17 cellular contexts compared by ENCODE assay signal in the genomic region with DNA sequence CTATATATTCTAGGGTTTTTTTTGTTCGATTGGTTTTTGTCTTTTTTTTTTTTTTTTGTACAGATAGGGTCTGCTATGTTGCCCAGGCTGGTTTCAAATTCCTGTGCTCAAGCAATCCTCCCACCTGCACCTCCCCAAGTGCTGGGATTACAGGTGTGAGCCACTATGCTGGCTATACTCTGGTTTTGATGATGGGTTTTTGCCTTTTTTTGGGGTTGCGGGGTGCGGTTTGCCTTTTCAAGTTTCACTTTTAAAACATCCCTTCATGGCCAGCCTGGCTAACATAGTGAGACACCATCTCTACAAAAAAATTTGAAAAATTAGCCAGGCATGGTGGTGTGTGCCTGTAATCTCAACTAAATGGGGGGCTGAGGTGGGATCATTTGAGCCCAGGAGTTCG. TPM values are rescaled to one million over a fixed set of nuclear protein-coding genes. Genes with fewer than 3 reads are reported as not detected.
DNase-seq lines count a peak whose midpoint lies in the region; ATAC-seq, FAIRE-seq and TF ChIP-seq lines count a peak whose summit lies in the region.
"Had no signal": no experiment of that assay in that cellular context is flagged by ENCODE, and none has a peak within 500 bp of the region (broad histone marks: within the 10 kb centered on the region; RNA-seq: fewer than 3 reads in every experiment).

No MANE protein-coding gene starts in this region.

- H3K27ac Mint-ChIP-seq in activated T-cell treated with anti-CD3 and anti-CD28 coated beads, Interleukin-2, amount 50 U/mL, for 72 hours, result no peak overlapping the region
- peak overlapping the region; percentile 27 for H3K27ac Mint-ChIP-seq in chondrocyte (ENCODE audit: unreplicated experiment)

- no peak overlapping the region for H3K4me3 ChIP-seq in PC-9

- peaks cover 10% of the 10 kb centered on the region for H3F3A ChIP-seq in PC-9 (ENCODE audit: insufficient read depth, low read depth)

- POLR2A ChIA-PET in PC-9 (lab: Charles Lee; ENCODE audit: unreplicated experiment), result no interaction called here

- CTCF ChIA-PET in PC-9 (lab: Charles Lee), result no interaction called here

- BruUV-seq in PC-9 (replicated peaks; lab: Mats Ljungman, UMichigan), result no TSS peak

- H3K9me3 Mint-ChIP-seq in activated T-cell treated with anti-CD3 and anti-CD28 coated beads, Interleukin-2, amount 50 U/mL, for 72 hours, result no peaks in the 10 kb centered on the region
- no peaks in the 10 kb centered on the region for H3K9me3 Mint-ChIP-seq in chondrocyte (ENCODE audit: low read depth)

- ATAC-seq in activated T-cell treated with anti-CD3 and anti-CD28 coated beads, Interleukin-2, amount 50 U/mL, for 72 hours (replicated peaks in 1 of 2), result peak; percentile 19 to 22
- no peak for ATAC-seq in GM18517 (IDR thresholded peaks at IDR 0.05; ENCODE audit: unreplicated experiment)

- intact Hi-C loops in PC-9 (cut with micrococcal nuclease; ENCODE audit: unreplicated experiment), result no loop called here

- no peaks in the 10 kb centered on the region for H3K27me3 ChIP-seq in PC-9 (ENCODE audit: insufficient read depth, low read depth)

- no peaks in the 10 kb centered on the region for H3K27me3 Mint-ChIP-seq in activated T-cell treated with anti-CD3 and anti-CD28 coated beads, Interleukin-2, amount 50 U/mL, for 72 hours (ENCODE audit: low read depth)
- no peaks in the 10 kb centered on the region for H3K27me3 Mint-ChIP-seq in chondrocyte (ENCODE audit: low read depth)

- no peak overlapping the region for H3K4me2 ChIP-seq in PC-9

- H3K36me3 Mint-ChIP-seq in activated T-cell treated with anti-CD3 and anti-CD28 coated beads, Interleukin-2, amount 50 U/mL, for 72 hours (ENCODE audit: insufficient read depth in 2 of 2), result peaks cover 0 to 3% of the 10 kb centered on the region in 2 donors
- H3K36me3 Mint-ChIP-seq in chondrocyte (ENCODE audit: low read depth), result peaks cover 1% of the 10 kb centered on the region

- peaks cover 97% of the 10 kb centered on the region for H3K79me2 ChIP-seq in PC-9 (ENCODE audit: low read depth)

- no peak overlapping the region for H3K4me3 Mint-ChIP-seq in activated T-cell treated with anti-CD3 and anti-CD28 coated beads, Interleukin-2, amount 50 U/mL, for 72 hours
- H3K4me3 Mint-ChIP-seq in chondrocyte (ENCODE audit: unreplicated experiment), result no peak overlapping the region

- no peak overlapping the region for H3K27ac ChIP-seq in PC-9

- H3K9me3 ChIP-seq in PC-9 (ENCODE audit: insufficient read depth, low read depth), result no peaks in the 10 kb centered on the region

- no peak for TF ChIP-seq CTCF in chondrocyte (IDR thresholded peaks at IDR 0.05)
- TF ChIP-seq CTCF in PC-9 (conservative IDR thresholded peaks at IDR 0.05), result no peak

- H2AFZ ChIP-seq in PC-9, result no peak overlapping the region

- no peaks in the 10 kb centered on the region for H3K9me2 ChIP-seq in PC-9 (ENCODE audit: insufficient read depth)

- no peak for FAIRE-seq in urothelium cell line (lab: Jason Lieb, UNC)
- FAIRE-seq: GM19239, H1 had no signal

- peaks cover 41% of the 10 kb centered on the region for H3K4me1 Mint-ChIP-seq in activated T-cell treated with anti-CD3 and anti-CD28 coated beads, Interleukin-2, amount 50 U/mL, for 72 hours (ENCODE audit: low read depth)
- peaks cover 42% of the 10 kb centered on the region for H3K4me1 Mint-ChIP-seq in chondrocyte (ENCODE audit: low read depth)

- H4K20me1 ChIP-seq in PC-9 (ENCODE audit: insufficient read depth), result peaks cover 86% of the 10 kb centered on the region

- no peaks in the 10 kb centered on the region for H3K36me3 ChIP-seq in PC-9 (ENCODE audit: low read depth)

- peaks cover 24% of the 10 kb centered on the region for H3K4me1 ChIP-seq in PC-9 (replicated peaks; ENCODE audit: insufficient read depth)

- DNase-seq in activated T-cell treated with anti-CD3 and anti-CD28 coated beads, Interleukin-2, amount 50 U/mL, for 72 hours, result peak; percentile 6
- no peak for DNase-seq in activated T-cell treated with anti-CD3 and anti-CD28 coated beads, Interleukin-2, amount 50 U/mL, for 48 hours
- DNase-seq in RPMI8226 (peak; percentile 21), chondrocyte (ENCODE audit: low spot score) (no peak), PC-9 (no peak), urothelium cell line (ENCODE audit: low spot score) (no peak)
- DNase-seq: COR-L47, DMS153, KBM-7, NCI-H1048, NCI-H1436 treated with DMSO at 0.1 percent for 48 hours, NCI-H2081, NCI-H524 treated with DMSO at 0.1 percent for 48 hours, SIG-M5 had no signal

RNA-seq across cellular contexts. Expression of a gene that starts 10.0 kb away (rescaled TPM):
- 10 to 100 TPM; 47.0 to 53.6 TPM for total RNA-seq in activated T-cell treated with anti-CD3 and anti-CD28 coated beads, Interleukin-2, amount 50 U/mL, for 72 hours
- total RNA-seq in chondrocyte (123 to 131 TPM (median 126 TPM) in 3 replicates), PC-9 (2021) (99.8 and 110 TPM in 2 replicates)

RNA-seq across cellular contexts. Expression of a gene that starts 12.5 kb away (rescaled TPM):
- 1 to 10 TPM; 1.0 to 1.8 TPM for total RNA-seq in activated T-cell treated with anti-CD3 and anti-CD28 coated beads, Interleukin-2, amount 50 U/mL, for 72 hours
- total RNA-seq in chondrocyte (4.2 to 6.8 TPM (median 4.5 TPM) in 3 replicates), PC-9 (2021) (1.7 and 3.6 TPM in 2 replicates)

Comparison
In these comparisons a context has a peak if more than half of its experiments do, and no peak if none do; other contexts are left out.
1. DNase-seq: peak in activated T-cell treated with anti-CD3 and anti-CD28 coated beads, Interleukin-2, amount 50 U/mL, for 72 hours (2 of 2) and RPMI8226 (single experiment); none in activated T-cell treated with anti-CD3 and anti-CD28 coated beads, Interleukin-2, amount 50 U/mL, for 48 hours (0 of 2), chondrocyte (single experiment), PC-9 (0 of 2) and urothelium cell line (single experiment).